ENCODE assay signal across 1 cellular context in genomic region chr1:22780696-22781095, GRCh38.
TF ChIP-seq lines count a peak whose summit lies in the region.

No MANE protein-coding gene starts in this region.

TF ChIP-seq in IMR-90, 13 proteins besides CTCF, POLR2A, EP300 and RAD21:
- no peak for TF ChIP-seq ELK1 (IDR thresholded peaks at IDR 0.05; ENCODE audit: borderline replicate concordance, low read depth, low read length)
- no peak for TF ChIP-seq MAFK (IDR thresholded peaks at IDR 0.05; ENCODE audit: low read depth, low read length)
- no peak for TF ChIP-seq MAZ (IDR thresholded peaks at IDR 0.05; ENCODE audit: borderline replicate concordance, low read depth, low read length)
- no peak for TF ChIP-seq MXI1 (IDR thresholded peaks at IDR 0.05; ENCODE audit: borderline replicate concordance, low read depth, low read length)
- no peak for TF ChIP-seq CHD1 (IDR thresholded peaks at IDR 0.05; ENCODE audit: low read depth, low read length)
- no peak for TF ChIP-seq RCOR1 (IDR thresholded peaks at IDR 0.05; ENCODE audit: insufficient replicate concordance, low read length)
- TF ChIP-seq CEBPB (IDR thresholded peaks at IDR 0.05; ENCODE audit: low read depth, low read length): no peak
- no peak for TF ChIP-seq USF2 (IDR thresholded peaks at IDR 0.05; ENCODE audit: low read depth, low read length)
- no peak for TF ChIP-seq SMC3 (IDR thresholded peaks at IDR 0.05; ENCODE audit: low read depth, low read length)
- no peak for TF ChIP-seq NFE2L2 (IDR thresholded peaks at IDR 0.05; ENCODE audit: low read depth, low read length)
- no peak for TF ChIP-seq FOS (IDR thresholded peaks at IDR 0.05; ENCODE audit: low read depth, low read length)
- no peak for TF ChIP-seq BHLHE40 (IDR thresholded peaks at IDR 0.05; ENCODE audit: low read depth, low read length)
- TF ChIP-seq RFX5 (IDR thresholded peaks at IDR 0.05; ENCODE audit: low read depth, low read length): no peak
